ENCODE assay signal across 31 cellular contexts in genomic region chr5:180472269-180472668, GRCh38.
"Had no signal": no experiment of that assay in that cellular context is flagged by ENCODE, and none has a peak within 500 bp of the region (broad histone marks: within the 10 kb centered on the region; RNA-seq: fewer than 3 reads in every experiment).

No MANE protein-coding gene starts in this region.

- DNase-seq: hypothalamus; immature natural killer cell; kidney; left colon; left ventricle myocardium inferior; mesendoderm; naive B cell; natural killer cell; nephron progenitor cell; occipital lobe; ovary; retina; right cardiac atrium; stimulated activated CD4-positive, alpha-beta T cell treated with anti-CD3 and anti-CD28 coated beads, Interleukin-12 subunit alpha, Interleukin-12 subunit beta, amount 100 ng/mL, for 4 hours; stimulated activated CD4-positive, alpha-beta T cell treated with anti-CD3 and anti-CD28 coated beads, Interleukin-15, amount 100 ng/mL, for 24 hours; stimulated activated CD4-positive, alpha-beta T cell treated with anti-CD3 and anti-CD28 coated beads, Interleukin-2, amount 100 ng/mL, for 24 hours; stimulated activated CD4-positive, alpha-beta T cell treated with anti-CD3 and anti-CD28 coated beads, Interleukin-4, amount 100 ng/mL, for 1 hour; stimulated activated naive B cell treated with anti-CD40 and anti-IgM and Interleukin-4, amounts not matched to agents 10 μg/mL and 1 μg/mL and 100 μg/mL, for 72 hours; stimulated activated naive CD8-positive, alpha-beta T cell treated with anti-CD3 and anti-CD28 coated beads, Interleukin-15, Interleukin-2, amounts not matched to agents 100 U/mL and 50 U/mL, for 24 hours; testis; thyroid gland; transverse colon; uterus had no signal

- H3K27me3 ChIP-seq: ovary, testis, thyroid gland, uterus had no signal

- H3K4me1 Mint-ChIP-seq: immature natural killer cell; natural killer cell; stimulated activated naive B cell treated with anti-CD40 and anti-IgM and Interleukin-4, amounts not matched to agents 10 μg/mL and 1 μg/mL and 100 μg/mL, for 72 hours had no signal

- H3K36me3 ChIP-seq: left ventricle myocardium inferior, neural progenitor cell, neutrophil, ovary, prostate gland, stomach, thyroid gland, transverse colon, uterus had no signal

- H3K9me3 ChIP-seq: left ventricle myocardium inferior, neutrophil, ovary, prostate gland, stomach, testis, thyroid gland, transverse colon, uterus had no signal

- H3K4me3 ChIP-seq: left ventricle myocardium inferior, lung, neural progenitor cell, ovary, prostate gland, skin epidermis, stomach, testis, thyroid gland, transverse colon, uterus had no signal

- H3K9me3 Mint-ChIP-seq: immature natural killer cell, natural killer cell, nephron progenitor cell, neural progenitor cell had no signal

- ATAC-seq: left colon; natural killer cell; right cardiac atrium; sciatic nerve; stimulated activated naive B cell treated with anti-CD40 and anti-IgM and Interleukin-4, amounts not matched to agents 10 μg/mL and 1 μg/mL and 100 μg/mL, for 72 hours; stimulated activated naive CD8-positive, alpha-beta T cell treated with anti-CD3 and anti-CD28 coated beads, Interleukin-15, Interleukin-2, amounts not matched to agents 100 U/mL and 50 U/mL, for 24 hours had no signal

- H3K36me3 Mint-ChIP-seq: immature natural killer cell; mesothelial cell of epicardium; naive B cell; natural killer cell; neural progenitor cell; stimulated activated naive B cell treated with anti-CD40 and anti-IgM and Interleukin-4, amounts not matched to agents 10 μg/mL and 1 μg/mL and 100 μg/mL, for 72 hours had no signal

- H3K4me3 Mint-ChIP-seq: immature natural killer cell; mesothelial cell of epicardium; naive B cell; natural killer cell; nephron progenitor cell; neural progenitor cell; stimulated activated naive B cell treated with anti-CD40 and anti-IgM and Interleukin-4, amounts not matched to agents 10 μg/mL and 1 μg/mL and 100 μg/mL, for 72 hours had no signal

- H3K4me1 ChIP-seq: neural progenitor cell, prostate gland, testis, uterus had no signal

- H3K27ac Mint-ChIP-seq: immature natural killer cell; natural killer cell; nephron progenitor cell; neural progenitor cell; stimulated activated naive B cell treated with anti-CD40 and anti-IgM and Interleukin-4, amounts not matched to agents 10 μg/mL and 1 μg/mL and 100 μg/mL, for 72 hours had no signal

- H3K27ac ChIP-seq: left ventricle myocardium inferior, neural progenitor cell, neutrophil, ovary, prostate gland, skin epidermis, stomach, testis, thyroid gland, transverse colon, uterus had no signal
